Comparison of ENCODE assay signal across 20 cellular contexts in the genomic region with DNA sequence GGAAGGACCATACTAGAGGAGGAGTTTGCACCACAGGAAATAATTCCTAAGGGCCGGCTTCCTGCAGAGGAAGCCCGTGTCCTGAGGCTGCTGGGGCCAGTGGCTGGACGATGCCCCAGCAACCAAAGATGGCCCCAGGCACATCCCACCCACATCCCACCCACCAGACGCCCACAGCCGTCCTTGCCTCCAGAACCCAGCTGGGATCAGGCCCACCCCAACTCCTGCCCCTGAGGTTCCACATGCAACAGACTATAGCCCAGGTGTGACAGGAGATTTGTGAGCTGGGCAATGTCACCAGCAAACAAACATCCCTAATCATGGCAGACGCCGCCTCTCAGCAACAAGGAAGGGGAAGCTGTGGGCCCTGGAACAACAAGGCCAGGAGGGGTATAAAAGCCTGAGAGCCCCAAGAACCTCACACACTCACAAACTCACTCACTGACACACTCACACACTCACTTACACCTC. TPM values are rescaled to one million over a fixed set of nuclear protein-coding genes. Genes with fewer than 3 reads are reported as not detected.
DNase-seq lines count a peak whose midpoint lies in the region; ATAC-seq and TF ChIP-seq lines count a peak whose summit lies in the region.
"Had no signal": no experiment of that assay in that cellular context is flagged by ENCODE, and none has a peak within 500 bp of the region (broad histone marks: within the 10 kb centered on the region; RNA-seq: fewer than 3 reads in every experiment).

A gene with protein sequence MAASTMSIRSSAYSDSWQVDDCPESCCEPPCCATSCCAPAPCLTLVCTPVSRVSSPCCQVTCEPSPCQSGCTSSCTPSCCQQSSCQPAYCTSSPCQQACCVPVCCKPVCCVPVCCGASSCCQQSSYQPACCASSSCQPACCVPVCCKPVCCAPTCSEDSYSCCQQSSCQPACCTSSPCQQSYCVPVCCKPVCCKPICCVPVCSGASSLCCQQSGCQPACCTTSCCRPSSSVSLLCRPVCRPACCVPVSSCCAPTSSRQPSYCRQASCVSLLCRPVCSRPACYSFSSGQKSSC (plus strand): TSS at position 421 of the 471 bp plus-strand sequence. CDS start 79 bp downstream, outside the sequence.

- no CpG with 5 or more reads among the region's 7 CpGs for WGBS in H9 (ENCODE audit: extremely low coverage, insufficient read length, low lambda C conversion rate)
- 86 to 100% methylated on average over 2 to 7 of the region's 7 CpGs for WGBS in endodermal cell (ENCODE audit: insufficient coverage in 1 of 2, insufficient read length in 1 of 2), 2 experiments
- no CpG with 5 or more reads among the region's 7 CpGs for WGBS in trophoblast cell (ENCODE audit: extremely low coverage, insufficient coverage, insufficient read length)

- no peak within 1 kb of the TSS for H2AFZ ChIP-seq in H9 (ENCODE audit: low read length)
- H2AFZ ChIP-seq in trophoblast cell (ENCODE audit: insufficient read depth, low read length, poor library complexity) = no peak within 1 kb of the TSS
- H2AFZ ChIP-seq: GM23248 had no signal

- POLR2A ChIA-PET in CD8-positive, alpha-beta T cell (lab: Charles Lee) = interaction anchor here (0.7 to 1.6 kb wide), 4 partner anchors 8 to 79 kb away, joined by 3 to 4 read pairs (median 4); partner anchors contain the start of gene KRTAP12-3
- POLR2A ChIA-PET in activated CD8-positive, alpha-beta T cell treated with anti-CD3 and anti-CD28 coated beads for 36 hours (lab: Charles Lee) = no interaction called here

- H3K27me3 ChIP-seq in CD8-positive, alpha-beta T cell (ENCODE audit: insufficient read depth, low read length) = no peaks in the 10 kb centered on the region
- H3K27me3 ChIP-seq in H9 (ENCODE audit: insufficient read depth, low read length) (no peaks in the 10 kb centered on the region), endodermal cell (ENCODE audit: control insufficient read depth, insufficient read depth, low read length, poor library complexity, severe bottlenecking) (no peaks in the 10 kb centered on the region), trophoblast cell (ENCODE audit: insufficient read depth, low read length) (no peaks in the 10 kb centered on the region)
- H3K27me3 ChIP-seq: BE2C had no signal

- no peak within 1 kb of the TSS for H3K27ac ChIP-seq in CD8-positive, alpha-beta T cell (ENCODE audit: low read depth, low read length)
- H3K27ac ChIP-seq in H9 (ENCODE audit: insufficient read length, low read depth, low read length) = no peak within 1 kb of the TSS
- H3K27ac ChIP-seq in endodermal cell (ENCODE audit: low read depth, low read length) = no peak within 1 kb of the TSS
- no peak within 1 kb of the TSS for H3K27ac ChIP-seq in trophoblast cell (ENCODE audit: low read depth, low read length)
- H3K27ac ChIP-seq: GM23248 had no signal

- no peak within 1 kb of the TSS for H4K8ac ChIP-seq in H9 (replicated peaks; ENCODE audit: insufficient read length, low read depth, low read length)
- H4K8ac ChIP-seq in trophoblast cell (ENCODE audit: low read depth, low read length) = no peak within 1 kb of the TSS

- H2BK120ac ChIP-seq in H9 (ENCODE audit: low read depth, low read length, poor library complexity, severe bottlenecking) (no peak within 1 kb of the TSS), trophoblast cell (ENCODE audit: insufficient read depth, low read length, poor library complexity) (no peak within 1 kb of the TSS)

- H2BK12ac ChIP-seq in H9 (ENCODE audit: insufficient read length, low read depth, low read length) = no peak within 1 kb of the TSS
- H2BK12ac ChIP-seq in trophoblast cell (ENCODE audit: low read length) = no peak within 1 kb of the TSS

- no peak within 1 kb of the TSS for H3K14ac ChIP-seq in H9 (ENCODE audit: insufficient read depth, low read length)
- H3K14ac ChIP-seq in trophoblast cell (ENCODE audit: low read length) = no peak within 1 kb of the TSS

- no peak within 1 kb of the TSS for H3K4me3 Mint-ChIP-seq in CD8-positive, alpha-beta T cell
- H3K4me3 Mint-ChIP-seq in H9 (no peak within 1 kb of the TSS), endodermal cell (no peak within 1 kb of the TSS)
- no peak within 1 kb of the TSS for H3K4me3 Mint-ChIP-seq in activated CD8-positive, alpha-beta T cell treated with anti-CD3 and anti-CD28 coated beads for 36 hours

- intact Hi-C loops in CD8-positive, alpha-beta T cell (cut with DNase I, micrococcal nuclease) = no loop called here
- intact Hi-C loops in activated CD8-positive, alpha-beta T cell treated with anti-CD3 and anti-CD28 coated beads for 36 hours (cut with micrococcal nuclease) = no loop called here

- peaks cover 51% of the 10 kb centered on the region for H3K4me1 ChIP-seq in CD8-positive, alpha-beta T cell (ENCODE audit: insufficient read depth, low read length)
- H3K4me1 ChIP-seq in H9 (ENCODE audit: insufficient read depth, low read length) (no peaks in the 10 kb centered on the region), endodermal cell (ENCODE audit: control insufficient read depth, insufficient read depth, low read length) (no peaks in the 10 kb centered on the region), trophoblast cell (ENCODE audit: control insufficient read depth in 1 of 2, insufficient read depth in 2 of 2, low read length in 2 of 2) (no peaks in the 10 kb centered on the region)
- H3K4me1 ChIP-seq: BE2C had no signal

- peak within 1 kb of the TSS; percentile 14 for H3K27ac Mint-ChIP-seq in CD8-positive, alpha-beta T cell
- H3K27ac Mint-ChIP-seq in H9 (peak within 1 kb of the TSS in 2 of 3 experiments; percentile 56 to 57; a peak in 2 of 7 replicates), endodermal cell (no peak within 1 kb of the TSS)
- H3K27ac Mint-ChIP-seq in activated CD8-positive, alpha-beta T cell treated with anti-CD3 and anti-CD28 coated beads for 36 hours = no peak within 1 kb of the TSS

- no peak within 1 kb of the TSS for H3K9ac ChIP-seq in H9 (ENCODE audit: extremely low read depth, insufficient read length, low read length)
- H3K9ac ChIP-seq in endodermal cell (ENCODE audit: extremely low read depth, low read length, poor library complexity, severe bottlenecking) = no peak within 1 kb of the TSS
- peak within 1 kb of the TSS; percentile 34 for H3K9ac ChIP-seq in trophoblast cell (ENCODE audit: low read length)
- H3K9ac ChIP-seq: GM23248 had no signal

- peaks cover 5% of the 10 kb centered on the region for H3K9me3 ChIP-seq in CD8-positive, alpha-beta T cell (ENCODE audit: low read length)
- H3K9me3 ChIP-seq in H9 (ENCODE audit: control insufficient read depth, low read depth, low read length) (no peaks in the 10 kb centered on the region), endodermal cell (ENCODE audit: control insufficient read depth, low read length) (peaks cover 34% of the 10 kb centered on the region), trophoblast cell (ENCODE audit: insufficient read depth, low read depth, low read length) (peaks cover 12% of the 10 kb centered on the region)
- H3K9me3 ChIP-seq: BE2C had no signal

- no peaks in the 10 kb centered on the region for H3K36me3 ChIP-seq in CD8-positive, alpha-beta T cell (ENCODE audit: insufficient read depth, low read length)
- H3K36me3 ChIP-seq in endodermal cell (ENCODE audit: control insufficient read depth, insufficient read depth, low read length) (no peaks in the 10 kb centered on the region), trophoblast cell (ENCODE audit: control insufficient read depth in 1 of 2, insufficient read depth in 2 of 2, low read length in 2 of 2) (no peaks in the 10 kb centered on the region)
- H3K36me3 ChIP-seq: BE2C had no signal

- peaks cover 31% of the 10 kb centered on the region for H3K36me3 Mint-ChIP-seq in CD8-positive, alpha-beta T cell
- H3K36me3 Mint-ChIP-seq in H9 (ENCODE audit: insufficient read depth in 1 of 3, low read depth in 3 of 3) (peaks cover 13 to 32% (median 18%) of the 10 kb centered on the region in 3 experiments; a peak in 6 of 7 replicates), endodermal cell (ENCODE audit: low read depth) (peaks cover 2% of the 10 kb centered on the region)
- H3K36me3 Mint-ChIP-seq in activated CD8-positive, alpha-beta T cell treated with anti-CD3 and anti-CD28 coated beads for 36 hours (ENCODE audit: low read depth) = peaks cover 29% of the 10 kb centered on the region

- H3K79me1 ChIP-seq in H9 (ENCODE audit: insufficient read depth, low read depth, low read length, poor library complexity, severe bottlenecking) = no peaks in the 10 kb centered on the region
- H3K79me1 ChIP-seq in trophoblast cell (ENCODE audit: low read length) = no peaks in the 10 kb centered on the region

- H3K79me2 ChIP-seq in H9 (ENCODE audit: insufficient read depth, low read length) (no peaks in the 10 kb centered on the region), trophoblast cell (ENCODE audit: control insufficient read depth, insufficient read depth, low read length, poor library complexity) (no peaks in the 10 kb centered on the region)

- no peaks in the 10 kb centered on the region for H4K20me1 ChIP-seq in H9 (ENCODE audit: control insufficient read depth, insufficient read depth, insufficient read length)

- no peak within 1 kb of the TSS for H3K56ac ChIP-seq in H9 (ENCODE audit: insufficient read length, low read depth, low read length)

- no peak within 1 kb of the TSS for H3K4ac ChIP-seq in H9 (ENCODE audit: low read depth, low read length)
- no peak within 1 kb of the TSS for H3K4ac ChIP-seq in trophoblast cell (ENCODE audit: low read depth, low read length)

- H4K91ac ChIP-seq in H9 (ENCODE audit: insufficient read length, low read depth, low read length) (no peak within 1 kb of the TSS), trophoblast cell (ENCODE audit: low read depth, low read length) (no peak within 1 kb of the TSS)

- no peak within 1 kb of the TSS for H3K4me3 ChIP-seq in CD8-positive, alpha-beta T cell (ENCODE audit: low read depth, low read length)
- no peak within 1 kb of the TSS for H3K4me3 ChIP-seq in endodermal cell (ENCODE audit: low read length)
- no peak within 1 kb of the TSS for H3K4me3 ChIP-seq in trophoblast cell (ENCODE audit: low read depth, low read length)
- H3K4me3 ChIP-seq: GM23248 had no signal

- H2BK15ac ChIP-seq in H9 (ENCODE audit: low read depth, low read length) = no peak within 1 kb of the TSS

- no peak within 1 kb of the TSS for H3K4me2 ChIP-seq in H9 (ENCODE audit: insufficient read depth, insufficient read length, low read length)
- H3K4me2 ChIP-seq in trophoblast cell (ENCODE audit: low read length) = no peak within 1 kb of the TSS

- H3K4me1 Mint-ChIP-seq in CD8-positive, alpha-beta T cell (ENCODE audit: low read depth) = peaks cover 44% of the 10 kb centered on the region
- H3K4me1 Mint-ChIP-seq in H9 (peaks cover 3 to 7% of the 10 kb centered on the region in 2 experiments; a peak in 2 of 4 replicates), endodermal cell (no peaks in the 10 kb centered on the region)
- peaks cover 30% of the 10 kb centered on the region for H3K4me1 Mint-ChIP-seq in activated CD8-positive, alpha-beta T cell treated with anti-CD3 and anti-CD28 coated beads for 36 hours (ENCODE audit: low read depth)

- H3K23ac ChIP-seq in H9 (ENCODE audit: insufficient read length, low read depth, low read length) (no peak within 1 kb of the TSS), trophoblast cell (ENCODE audit: low read length) (no peak within 1 kb of the TSS)

- no peak within 1 kb of the TSS for H2BK20ac ChIP-seq in H9 (ENCODE audit: low read depth, low read length, poor library complexity, severe bottlenecking)

- CTCF ChIA-PET in CD8-positive, alpha-beta T cell (lab: Charles Lee) = no interaction called here
- CTCF ChIA-PET in activated CD8-positive, alpha-beta T cell treated with anti-CD3 and anti-CD28 coated beads for 36 hours (lab: Charles Lee) = interaction anchor here (0.7 kb wide), 1 partner anchor 167 kb away, joined by 3 read pairs; no protein-coding TSS in a partner anchor

- H3K9me3 Mint-ChIP-seq in CD8-positive, alpha-beta T cell = peaks cover 41% of the 10 kb centered on the region
- H3K9me3 Mint-ChIP-seq in H9 (peaks cover 39 to 40% of the 10 kb centered on the region in 2 experiments), endodermal cell (peaks cover 43% of the 10 kb centered on the region)
- peaks cover 51% of the 10 kb centered on the region for H3K9me3 Mint-ChIP-seq in activated CD8-positive, alpha-beta T cell treated with anti-CD3 and anti-CD28 coated beads for 36 hours

- no peaks in the 10 kb centered on the region for H3K27me3 Mint-ChIP-seq in CD8-positive, alpha-beta T cell (ENCODE audit: low read depth)
- H3K27me3 Mint-ChIP-seq in H9 (ENCODE audit: low read depth) = peaks cover 8% of the 10 kb centered on the region
- H3K27me3 Mint-ChIP-seq in endodermal cell (ENCODE audit: insufficient read depth) = peaks cover 1% of the 10 kb centered on the region
- no peaks in the 10 kb centered on the region for H3K27me3 Mint-ChIP-seq in activated CD8-positive, alpha-beta T cell treated with anti-CD3 and anti-CD28 coated beads for 36 hours
- H3K27me3 Mint-ChIP-seq: CD4-positive, alpha-beta memory T cell had no signal

- H3T11ph ChIP-seq in H9 (ENCODE audit: low read length) = no peak within 1 kb of the TSS

- no peak within 1 kb of the TSS for H2BK5ac ChIP-seq in H9 (ENCODE audit: insufficient read length, low read length)
- no peak within 1 kb of the TSS for H2BK5ac ChIP-seq in trophoblast cell (ENCODE audit: low read depth, low read length, poor library complexity)

- H3K23me2 ChIP-seq in H9 (ENCODE audit: insufficient read length, low read depth, low read length, poor library complexity, severe bottlenecking) = no peaks in the 10 kb centered on the region

- no peak within 1 kb of the TSS for H4K5ac ChIP-seq in H9 (ENCODE audit: insufficient read length, low read depth, low read length)

- no peak within 1 kb of the TSS for H4K12ac ChIP-seq in trophoblast cell (ENCODE audit: low read depth, low read length)

- no peak for DNase-seq in CD8-positive, alpha-beta T cell
- DNase-seq in H9 (no peak), endodermal cell (peak; percentile 29), trophoblast cell (no peak), EL (no peak)
- DNase-seq in activated CD8-positive, alpha-beta T cell treated with anti-CD3 and anti-CD28 coated beads for 36 hours = no peak
- DNase-seq: BE2C; CD4-positive, alpha-beta memory T cell; DMS79; GM23248; KG1; NCI-H1417 treated with DMSO at 0.1 percent for 48 hours; NCI-H2029 treated with DMSO at 0.1 percent for 48 hours; NCI-H2171 treated with DMSO at 0.1 percent for 48 hours; NCI-H446 treated with DMSO at 0.1 percent for 48 hours; NCI-H748 treated with DMSO at 0.1 percent for 48 hours; RPMI8226 had no signal

- H2AK5ac ChIP-seq in H9 (ENCODE audit: insufficient read length, low read length) (no peak within 1 kb of the TSS), trophoblast cell (ENCODE audit: low read length) (no peak within 1 kb of the TSS)

- TF ChIP-seq CTCF in CD8-positive, alpha-beta T cell (IDR thresholded peaks at IDR 0.05) = no peak
- no peak for TF ChIP-seq CTCF in H9 (conservative IDR thresholded peaks at IDR 0.05)
- no peak for TF ChIP-seq CTCF in endodermal cell (conservative IDR thresholded peaks at IDR 0.05)
- no peak for TF ChIP-seq CTCF in activated CD8-positive, alpha-beta T cell treated with anti-CD3 and anti-CD28 coated beads for 36 hours (IDR thresholded peaks at IDR 0.05)

- no peak within 1 kb of the TSS for H3K18ac ChIP-seq in H9 (ENCODE audit: insufficient read length, low read depth, low read length)
- H3K18ac ChIP-seq in trophoblast cell (ENCODE audit: low read length) = no peak within 1 kb of the TSS

- no peak for ATAC-seq in CD8-positive, alpha-beta T cell
- no peak for ATAC-seq in HG02759 (IDR thresholded peaks at IDR 0.05; ENCODE audit: unreplicated experiment)
- no peak for ATAC-seq in activated CD8-positive, alpha-beta T cell treated with anti-CD3 and anti-CD28 coated beads for 36 hours
- ATAC-seq: HepG2 had no signal

RNA-seq across cellular contexts. Expression of the gene that starts here (rescaled TPM):
- total RNA-seq in CD8-positive, alpha-beta T cell = not detected
- total RNA-seq in H9 (2021) (not detected in 2 replicates), endodermal cell (not detected)
- not detected for polyA plus RNA-seq in endodermal cell (2013, experiment 1 of 2)
- not detected for polyA plus RNA-seq in endodermal cell (2013, experiment 2 of 2)
- not detected in 2 replicates for polyA plus RNA-seq in trophoblast cell (2013)
- not detected for total RNA-seq in activated CD8-positive, alpha-beta T cell treated with anti-CD3 and anti-CD28 coated beads for 36 hours
- total RNA-seq: CD4-positive, alpha-beta memory T cell; G401; GM23248; HepG2 had no signal
- polyA plus RNA-seq: CD4-positive, alpha-beta memory T cell; GM23248; HepG2 had no signal

Comparison
In these comparisons a context has a peak if more than half of its experiments do, and no peak if none do; other contexts are left out.
1. Peak in DNase-seq in endodermal cell; RNA of the gene not detected or under 1 TPM.
2. H3K27ac Mint-ChIP-seq: peak in CD8-positive, alpha-beta T cell (single experiment) and H9 (2 of 3); none in endodermal cell (single experiment) and activated CD8-positive, alpha-beta T cell treated with anti-CD3 and anti-CD28 coated beads for 36 hours (single experiment).